ENCODE assay signal across 8 cellular contexts in the genomic region with DNA sequence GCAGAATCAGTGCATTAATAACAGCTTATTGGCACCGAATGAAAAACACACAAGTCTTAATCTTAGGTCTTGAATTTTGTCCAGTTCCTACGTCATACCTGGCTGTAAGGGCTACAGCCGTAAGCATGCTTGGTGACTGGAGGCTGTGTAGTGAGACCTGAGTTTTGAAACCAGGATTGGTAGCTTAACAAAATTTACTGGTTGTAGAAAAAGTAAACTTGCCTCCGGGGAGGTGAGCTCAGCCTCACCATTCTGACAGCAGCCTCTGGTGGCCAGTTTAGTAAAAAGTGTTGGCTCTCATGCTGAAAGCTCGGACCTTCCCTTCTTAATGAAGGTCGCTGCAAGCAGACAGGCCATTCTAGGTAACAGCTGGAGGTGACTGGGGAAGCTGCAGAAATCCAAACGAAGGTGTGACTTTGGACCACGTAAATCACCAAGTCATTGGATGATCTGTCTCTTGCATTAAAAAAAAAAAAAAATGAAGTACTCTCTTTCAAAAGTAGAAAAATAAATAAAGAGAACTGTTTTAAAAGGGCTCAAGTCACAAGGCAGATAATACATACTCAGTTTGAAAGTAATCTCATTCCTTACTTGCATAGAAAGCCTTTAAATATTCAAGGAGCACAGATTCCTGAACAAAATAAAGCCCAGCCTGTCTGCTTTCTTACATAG. TPM values are rescaled to one million over a fixed set of nuclear protein-coding genes. Genes with fewer than 3 reads are reported as not detected.
A peak's percentile ranks its signal among the peaks of the same experiment; 100 is the strongest.
DNase-seq lines count a peak whose midpoint lies in the region; ATAC-seq and TF ChIP-seq lines count a peak whose summit lies in the region.

No MANE protein-coding gene starts in this region.

- WGBS in ovary, 3 donors = 26 to 40% (median 36%) methylated on average over 8 of the region's 8 CpGs

- no peaks in the 10 kb centered on the region for H3K79me2 ChIP-seq in DND-41 (ENCODE audit: insufficient read depth, low read length)

- no peaks in the 10 kb centered on the region for H3K4me1 ChIP-seq in DND-41 (ENCODE audit: insufficient read depth, low read length)
- H3K4me1 ChIP-seq in ovary (ENCODE audit: insufficient read depth) = peaks cover 1% of the 10 kb centered on the region

- intact Hi-C loops in ovary (cut with DNase I) = no loop called here

- H3K4me3 Mint-ChIP-seq in endothelial cell (ENCODE audit: unreplicated experiment) = no peak overlapping the region

- H3K4me3 ChIP-seq in DND-41 (ENCODE audit: low read depth in 1 of 2, low read length in 2 of 2) (no peak overlapping the region), NB4 (ENCODE audit: low read depth, low read length) (no peak overlapping the region), ovary (no peak overlapping the region)

- DNase-seq in DND-41 (no peak), NB4 (ENCODE audit: low read depth) (peak; percentile 17), endothelial cell (ENCODE audit: low spot score) (peak; percentile 19), midbrain (lab: John Stamatoyannopoulos, UW) (peak; percentile 40), ovary (no peak)

- TF ChIP-seq CTCF in DND-41 (IDR thresholded peaks at IDR 0.05; ENCODE audit: borderline replicate concordance, extremely low read depth, low read length, poor library complexity, severe bottlenecking) (peak; percentile 20), NB4 (IDR thresholded peaks at IDR 0.05; ENCODE audit: low read depth, low read length) (peak; percentile 27), endothelial cell (IDR thresholded peaks at IDR 0.05; ENCODE audit: unreplicated experiment) (peak; percentile 29), ovary (IDR thresholded peaks at IDR 0.05) (no peak)

- no peak overlapping the region for H2AFZ ChIP-seq in DND-41 (ENCODE audit: low read depth, low read length)

- H3K9ac ChIP-seq in DND-41 (ENCODE audit: low read depth, low read length) = no peak overlapping the region

- TF ChIP-seq EP300 in ovary (IDR thresholded peaks at IDR 0.05) = no peak

- H3K27me3 Mint-ChIP-seq in endothelial cell (ENCODE audit: unreplicated experiment) = no peaks in the 10 kb centered on the region

- H3K4me2 ChIP-seq in DND-41 (ENCODE audit: insufficient read depth, low read length) = no peak overlapping the region

- no peaks in the 10 kb centered on the region for H3K9me3 Mint-ChIP-seq in endothelial cell (ENCODE audit: unreplicated experiment)

- H3K4me1 Mint-ChIP-seq in endothelial cell (ENCODE audit: unreplicated experiment) = peaks cover 22% of the 10 kb centered on the region

- H3K36me3 Mint-ChIP-seq in endothelial cell (ENCODE audit: low read depth, unreplicated experiment) = peaks cover 12% of the 10 kb centered on the region

- H3K9me3 ChIP-seq in DND-41 (ENCODE audit: insufficient read depth, low read length, severe bottlenecking) = no peaks in the 10 kb centered on the region
- H3K9me3 ChIP-seq in ovary = no peaks in the 10 kb centered on the region

- H3K27ac ChIP-seq in DND-41 (ENCODE audit: low read length) = no peak overlapping the region
- H3K27ac ChIP-seq in ovary = no peak overlapping the region

- ATAC-seq in DND-41 (ENCODE audit: insufficient read depth, low read depth) = no peak
- ATAC-seq in GM18858 (IDR thresholded peaks at IDR 0.05; ENCODE audit: unreplicated experiment) = no peak
- ATAC-seq in GM21447 (IDR thresholded peaks at IDR 0.05; ENCODE audit: unreplicated experiment) = no peak
- ATAC-seq in GM21786 (IDR thresholded peaks at IDR 0.05; ENCODE audit: unreplicated experiment) = no peak

- no peaks in the 10 kb centered on the region for H3K27me3 ChIP-seq in DND-41 (ENCODE audit: insufficient read depth, low read length, poor library complexity)
- H3K27me3 ChIP-seq in ovary = no peaks in the 10 kb centered on the region

- H4K20me1 ChIP-seq in DND-41 (ENCODE audit: insufficient read depth, low read length) = peaks cover 4% of the 10 kb centered on the region; the same call in 1 of the 2 replicates

- no peak overlapping the region for H3K27ac Mint-ChIP-seq in endothelial cell (ENCODE audit: unreplicated experiment)

- H3K36me3 ChIP-seq in DND-41 (ENCODE audit: insufficient read depth, low read length) = no peaks in the 10 kb centered on the region; the same call in none of the 2 replicates
- no peaks in the 10 kb centered on the region for H3K36me3 ChIP-seq in ovary

- no peak for TF ChIP-seq POLR2A in NB4 (IDR thresholded peaks at IDR 0.05; ENCODE audit: extremely low read depth, insufficient read length)
- TF ChIP-seq POLR2A in ovary (IDR thresholded peaks at IDR 0.05) = no peak

RNA-seq across cellular contexts. Expression of a gene that starts 48.8 kb away (rescaled TPM):
- total RNA-seq in endothelial cell (ENCODE audit: unreplicated experiment) = 97.4 TPM
- 10 to 100 TPM in 6 of 7 donors, 1 to 10 TPM in 1; 8.8 to 20.3 (median 12.6) TPM for total RNA-seq in ovary
- 10 to 100 TPM in 1 of 2 donors, 1 to 10 TPM in 1; 4.0 to 12.4 TPM for polyA plus RNA-seq in ovary

Comparison
In these comparisons a context has a peak if more than half of its experiments do, and no peak if none do; other contexts are left out.
1. DNase-seq: peak in NB4 (single experiment), endothelial cell (single experiment) and midbrain (single experiment); none in DND-41 (single experiment) and ovary (0 of 5).
2. CTCF ChIP-seq: peak in DND-41 (single experiment), NB4 (single experiment) and endothelial cell (single experiment); none in ovary (0 of 3).